ENCODE assay signal across 20 cellular contexts in genomic region chr16:55830658-55831294, GRCh38. TPM values are rescaled to one million over a fixed set of nuclear protein-coding genes. Genes with fewer than 3 reads are reported as not detected.
A peak's percentile ranks its signal among the peaks of the same experiment; 100 is the strongest.
DNase-seq lines count a peak whose midpoint lies in the region; ATAC-seq, FAIRE-seq and TF ChIP-seq lines count a peak whose summit lies in the region.
"Had no signal": no experiment of that assay in that cellular context is flagged by ENCODE, and none has a peak within 500 bp of the region (broad histone marks: within the 10 kb centered on the region; RNA-seq: fewer than 3 reads in every experiment).

No MANE protein-coding gene starts in this region.

- H3K27ac ChIP-seq in A673 (ENCODE audit: low read depth, low read length, poor library complexity, severe bottlenecking) (peak overlapping the region; percentile 46), HepG2 (ENCODE audit: extremely low read length, insufficient read depth, low read length) (no peak overlapping the region), osteoblast (ENCODE audit: low read depth, low read length) (no peak overlapping the region)
- H3K27ac ChIP-seq: C4-2B, HL-60 had no signal

- H3K9me3 ChIP-seq in A673 (ENCODE audit: low read depth, low read length, poor library complexity, severe bottlenecking) (no peaks in the 10 kb centered on the region), Caco-2 (no peaks in the 10 kb centered on the region), HepG2 (ENCODE audit: low read length) (no peaks in the 10 kb centered on the region), osteoblast (ENCODE audit: low read depth, low read length) (no peaks in the 10 kb centered on the region)
- H3K9me3 ChIP-seq: BE2C, HAP-1 had no signal

- intact Hi-C loops in A673 (cut with micrococcal nuclease; ENCODE audit: unreplicated experiment) = no loop called here
- intact Hi-C loops in Caco-2 (cut with micrococcal nuclease; ENCODE audit: unreplicated experiment) = loop anchor here (10.0 kb wide), 1 partner anchor 64 kb away; no protein-coding TSS in a partner anchor
- intact Hi-C loops in HepG2 (cut with micrococcal nuclease; ENCODE audit: unreplicated experiment) = no loop called here

- no peak overlapping the region for H2AFZ ChIP-seq in HepG2 (ENCODE audit: low read length)
- no peak overlapping the region for H2AFZ ChIP-seq in osteoblast (ENCODE audit: low read length)

- H3K27me3 ChIP-seq in A673 (replicated peaks; ENCODE audit: insufficient read depth, low read depth, low read length, poor library complexity) (no peaks in the 10 kb centered on the region), Caco-2 (replicated peaks; ENCODE audit: control insufficient read depth, insufficient read depth, low read length) (no peaks in the 10 kb centered on the region), HepG2 (ENCODE audit: control insufficient read depth in 1 of 2, insufficient read depth in 2 of 2, low read length in 2 of 2) (no peaks in the 10 kb centered on the region), osteoblast (ENCODE audit: insufficient read depth, low read length) (no peaks in the 10 kb centered on the region), H7 (ENCODE audit: control insufficient read depth, insufficient read depth, low read length) (no peaks in the 10 kb centered on the region)
- H3K27me3 ChIP-seq: BE2C had no signal

- in situ Hi-C loops in HepG2 (cut with HindIII; ENCODE audit: extremely low pct_ligation_motif_present, low pct_unique_long_range_greater_than_20kb) = loop anchor here (5.0 kb wide), 1 partner anchor 68 kb away; no protein-coding TSS in a partner anchor

- H3K9ac ChIP-seq in HepG2 (ENCODE audit: insufficient read depth, low read depth, low read length) = no peak overlapping the region

- 82% methylated on average over 6 of the region's 6 CpGs for WGBS in HepG2 (ENCODE audit: low lambda C conversion rate)

- peaks cover 2% of the 10 kb centered on the region for H3K4me1 ChIP-seq in A673 (ENCODE audit: insufficient read depth, low read length, poor library complexity, severe bottlenecking)
- peaks cover 20% of the 10 kb centered on the region for H3K4me1 ChIP-seq in Caco-2
- H3K4me1 ChIP-seq in HepG2 (ENCODE audit: insufficient read depth, low read length) = peaks cover 42% of the 10 kb centered on the region
- no peaks in the 10 kb centered on the region for H3K4me1 ChIP-seq in osteoblast (ENCODE audit: insufficient read depth, low read length)
- H3K4me1 ChIP-seq: BE2C, HAP-1 had no signal

- POLR2A ChIA-PET in A673 (lab: Charles Lee; ENCODE audit: low non-redundant PET) = no interaction called here
- POLR2A ChIA-PET in Caco-2 (lab: Charles Lee) = no interaction called here
- POLR2A ChIA-PET in HepG2 (lab: Yijun Ruan, JAX) = no interaction called here

- BruUV-seq in A673 (replicated peaks; lab: Mats Ljungman, UMichigan) (no TSS peak), Caco-2 (replicated peaks; lab: Mats Ljungman, UMichigan) (no TSS peak), HepG2 (replicated peaks; lab: Mats Ljungman, UMichigan) (no TSS peak)

- H3K9me3 Mint-ChIP-seq in Caco-2 (ENCODE audit: unreplicated experiment) (no peaks in the 10 kb centered on the region), osteocyte (ENCODE audit: unreplicated experiment) (no peaks in the 10 kb centered on the region)
- H3K9me3 Mint-ChIP-seq: CD8-positive, alpha-beta T cell; HFFc6 had no signal

- TF ChIP-seq RAD21 in HepG2 (CRISPR knock-in tag; IDR thresholded peaks at IDR 0.05) = no peak

- H3K4me2 ChIP-seq in HepG2 (ENCODE audit: low read depth, low read length) (0 out of 2 replicates have a peak overlapping the region, but pooled peaks have one; percentile 7), osteoblast (ENCODE audit: insufficient read depth, low read length) (no peak overlapping the region)

- H3K36me3 ChIP-seq in A673 (ENCODE audit: insufficient read depth, low read length, poor library complexity, severe bottlenecking) (peaks cover 22% of the 10 kb centered on the region), Caco-2 (ENCODE audit: control insufficient read depth, insufficient read depth, low read length) (peaks cover 1% of the 10 kb centered on the region; the same call in 1 of the 2 replicates), HepG2 (replicated peaks in 1 of 2; ENCODE audit: control insufficient read depth in 1 of 2, insufficient read depth in 2 of 2, low read length in 2 of 2) (peaks cover 0 to 19% of the 10 kb centered on the region in 2 experiments; a peak in 2 of 5 replicates), osteoblast (ENCODE audit: insufficient read depth, low read length) (no peaks in the 10 kb centered on the region), H7 (replicated peaks; ENCODE audit: control insufficient read depth, insufficient read depth, low read length) (no peaks in the 10 kb centered on the region)
- H3K36me3 ChIP-seq: BE2C, HAP-1 had no signal

- no peaks in the 10 kb centered on the region for H3K79me2 ChIP-seq in HepG2 (ENCODE audit: insufficient read depth, low read length)
- H3K79me2 ChIP-seq in osteoblast (ENCODE audit: insufficient read depth, low read length) = no peaks in the 10 kb centered on the region

- no peak for ATAC-seq in HepG2
- ATAC-seq: CD8-positive, alpha-beta T cell had no signal

- TF ChIP-seq EP300 in HepG2 (IDR thresholded peaks at IDR 0.05; ENCODE audit: low read depth in 2 of 2, low read length in 2 of 2) = no peak
- TF ChIP-seq EP300 in HepG2 (CRISPR knock-in tag; IDR thresholded peaks at IDR 0.05; ENCODE audit: borderline replicate concordance) = no peak

- no peaks in the 10 kb centered on the region for H3K36me3 Mint-ChIP-seq in Caco-2 (ENCODE audit: insufficient read depth, unreplicated experiment)
- no peaks in the 10 kb centered on the region for H3K36me3 Mint-ChIP-seq in osteocyte (ENCODE audit: unreplicated experiment)
- H3K36me3 Mint-ChIP-seq: CD8-positive, alpha-beta T cell had no signal

- no peak for TF ChIP-seq POLR2A in HepG2 (IDR thresholded peaks at IDR 0.05; ENCODE audit: insufficient read depth in 1 of 2, low read depth in 2 of 2, low read length in 2 of 2)

- H3K27ac Mint-ChIP-seq in Caco-2 (ENCODE audit: unreplicated experiment) (peak overlapping the region; percentile 58), osteocyte (ENCODE audit: unreplicated experiment) (no peak overlapping the region)
- H3K27ac Mint-ChIP-seq: CD8-positive, alpha-beta T cell; HFFc6 had no signal

- H4K20me1 ChIP-seq in HepG2 (ENCODE audit: insufficient read depth, low read length) (no peaks in the 10 kb centered on the region), osteoblast (ENCODE audit: insufficient read depth, low read length) (no peaks in the 10 kb centered on the region)

- H3K4me1 Mint-ChIP-seq in Caco-2 (ENCODE audit: low read depth, unreplicated experiment) = peaks cover 36% of the 10 kb centered on the region
- H3K4me1 Mint-ChIP-seq in osteocyte (ENCODE audit: unreplicated experiment) = no peaks in the 10 kb centered on the region

- H3K4me3 ChIP-seq in A673 (ENCODE audit: low read depth, low read length, poor library complexity, severe bottlenecking) = peak overlapping the region; percentile 41
- H3K4me3 ChIP-seq in Caco-2 (ENCODE audit: low read depth, low read length) = no peak overlapping the region
- H3K4me3 ChIP-seq in HepG2 (replicated peaks in 1 of 3; ENCODE audit: insufficient read depth in 1 of 3, low read depth in 2 of 3, low read length in 3 of 3) = no peak overlapping the region
- no peak overlapping the region for H3K4me3 ChIP-seq in osteoblast (ENCODE audit: insufficient read depth, low read length)
- no peak overlapping the region for H3K4me3 ChIP-seq in H7 (ENCODE audit: insufficient read depth, low read depth, low read length)
- H3K4me3 ChIP-seq: HAP-1 had no signal

- FAIRE-seq in HepG2 (lab: Jason Lieb, UNC) = no peak
- FAIRE-seq: A204.1, GM12892 had no signal

- H3K27me3 Mint-ChIP-seq in Caco-2 (ENCODE audit: insufficient read depth, unreplicated experiment) = no peaks in the 10 kb centered on the region
- H3K27me3 Mint-ChIP-seq in osteocyte (ENCODE audit: unreplicated experiment) = no peaks in the 10 kb centered on the region

- CTCF ChIA-PET in A673 (lab: Charles Lee) (interaction anchor here (0.7 kb wide), 1 partner anchor 902 kb away, joined by 4 read pairs; no protein-coding TSS in a partner anchor), Caco-2 (lab: Charles Lee) (no interaction called here), HepG2 (lab: Yijun Ruan, JAX; ENCODE audit: low intra/inter-chr PET ratio, low total read pairs) (no interaction called here)

- H3K4me3 Mint-ChIP-seq in Caco-2 (ENCODE audit: unreplicated experiment) (no peak overlapping the region), osteocyte (ENCODE audit: unreplicated experiment) (no peak overlapping the region)
- H3K4me3 Mint-ChIP-seq: CD8-positive, alpha-beta T cell; HFFc6 had no signal

- DNase-seq in A673 (ENCODE audit: low spot score) (peak; percentile 31), Caco-2 (no peak), HepG2 (ENCODE audit: low spot score) (no peak), osteocyte (ENCODE audit: extremely low spot score, unreplicated experiment) (peak; percentile 46), osteoblast (ENCODE audit: insufficient read length, low spot score, missing footprints) (no peak), H7 (no peak), SIG-M5 (lab: John Stamatoyannopoulos, UW) (no peak)
- DNase-seq: BE2C; CD8-positive, alpha-beta T cell; COR-L47; DND-41; GDM1; GOT3; HFFc6 had no signal

- TF ChIP-seq CTCF in A673 (conservative IDR thresholded peaks at IDR 0.05; ENCODE audit: low read depth, low read length) (no peak), Caco-2 (IDR thresholded peaks at IDR 0.05; ENCODE audit: insufficient read depth in 1 of 2, low read depth in 1 of 2, low read length in 1 of 2, severe bottlenecking in 1 of 2, unreplicated experiment in 1 of 2) (no peak), HepG2 (CRISPR knock-in tag; IDR thresholded peaks at IDR 0.05) (no peak), osteocyte (IDR thresholded peaks at IDR 0.05) (no peak), osteoblast (IDR thresholded peaks at IDR 0.05; ENCODE audit: extremely low read depth, low read depth, low read length) (no peak)

RNA-seq across cellular contexts. Expression of gene CES1, which starts 2.1 kb away (rescaled TPM):
- total RNA-seq in A673 (2021) = 523 and 625 TPM in 2 replicates
- total RNA-seq in Caco-2 (2022) = 74.1 and 97.4 TPM in 2 replicates
- total RNA-seq in HepG2 (2016; rRNA removed; fragmentation: Illumina TruSeq; extraction: Trizol) = 82.8 and 198 TPM in 2 replicates
- 21.6 and 25.6 TPM in 2 replicates for total RNA-seq in HepG2 (2016; cell fraction: cytosol; rRNA removed; fragmentation: Illumina TruSeq; extraction: Trizol; ENCODE audit: low read depth)
- total RNA-seq in HepG2 (2016; cell fraction: insoluble cytoplasmic fraction; rRNA removed; fragmentation: Illumina TruSeq; extraction: Trizol) = 82.8 and 198 TPM in 2 replicates
- 30.5 and 36.0 TPM in 2 replicates for total RNA-seq in HepG2 (2016; cell fraction: membrane; rRNA removed; fragmentation: Illumina TruSeq; extraction: Trizol)
- total RNA-seq in HepG2 (2016; cell fraction: nucleus; rRNA removed; fragmentation: Illumina TruSeq; extraction: Trizol) = 161 and 194 TPM in 2 replicates
- 136 and 243 TPM in 2 replicates for polyA plus RNA-seq in HepG2 (2011; rRNA removed)
- polyA plus RNA-seq in HepG2 (2011; cell fraction: cytosol; rRNA removed) = 113 and 203 TPM in 2 replicates
- 105 and 175 TPM in 2 replicates for polyA plus RNA-seq in HepG2 (2011; cell fraction: nucleus; rRNA removed)
- polyA plus RNA-seq in HepG2 (2012) = 295 and 362 TPM in 2 replicates
- polyA plus RNA-seq in HepG2 (2016; cell fraction: cytosol; fragmentation: Illumina TruSeq; extraction: Trizol; ENCODE audit: low read depth) = 37.4 and 40.2 TPM in 2 replicates
- 108 and 118 TPM in 2 replicates for polyA plus RNA-seq in HepG2 (2016; cell fraction: insoluble cytoplasmic fraction; fragmentation: Illumina TruSeq; extraction: Trizol; ENCODE audit: low read depth)
- 40.5 and 44.8 TPM in 2 replicates for polyA plus RNA-seq in HepG2 (2016; cell fraction: membrane; fragmentation: Illumina TruSeq; extraction: Trizol; ENCODE audit: low read depth)
- polyA plus RNA-seq in HepG2 (2016; cell fraction: nucleus; fragmentation: Illumina TruSeq; extraction: Trizol; ENCODE audit: insufficient read depth, low read depth) = 349 and 393 TPM in 2 replicates
- 16.1 and 76.9 TPM in 2 replicates for polyA minus RNA-seq in HepG2 (2011; rRNA and poly(A)+ RNA removed; ENCODE audit: low replicate concordance)
- polyA minus RNA-seq in HepG2 (2011; cell fraction: cytosol; rRNA and poly(A)+ RNA removed) = 35.3 and 69.1 TPM in 2 replicates
- polyA minus RNA-seq in HepG2 (2011; cell fraction: nucleus; rRNA and poly(A)+ RNA removed) = 31.8 and 60.5 TPM in 2 replicates
- not detected in 2 replicates for total RNA-seq in osteocyte
- 2.9 and 5.6 TPM in 2 replicates for total RNA-seq in osteoblast
- total RNA-seq in H7 (2014; rRNA removed; shearing (Covaris generic)) = 0.44 TPM in 1 of 2 replicates, not detected in the other
- total RNA-seq: CD8-positive, alpha-beta T cell; HFFc6 had no signal

RNA-seq across cellular contexts. Expression of gene CES5A, which starts 44.4 kb away (rescaled TPM):
- total RNA-seq in A673 (2021) = not detected in 2 replicates
- not detected in 2 replicates for total RNA-seq in Caco-2 (2022)
- total RNA-seq in HepG2 (2016; rRNA removed; fragmentation: Illumina TruSeq; extraction: Trizol) = not detected in 2 replicates
- total RNA-seq in HepG2 (2016; cell fraction: cytosol; rRNA removed; fragmentation: Illumina TruSeq; extraction: Trizol; ENCODE audit: low read depth) = not detected in 2 replicates
- not detected in 2 replicates for total RNA-seq in HepG2 (2016; cell fraction: insoluble cytoplasmic fraction; rRNA removed; fragmentation: Illumina TruSeq; extraction: Trizol)
- total RNA-seq in HepG2 (2016; cell fraction: membrane; rRNA removed; fragmentation: Illumina TruSeq; extraction: Trizol) = not detected in 2 replicates
- not detected in 2 replicates for total RNA-seq in HepG2 (2016; cell fraction: nucleus; rRNA removed; fragmentation: Illumina TruSeq; extraction: Trizol)
- polyA plus RNA-seq in HepG2 (2011; rRNA removed) = 0.05 TPM in 1 of 2 replicates, not detected in the other
- 0.04 TPM in 1 of 2 replicates, not detected in the other for polyA plus RNA-seq in HepG2 (2011; cell fraction: cytosol; rRNA removed)
- not detected in 2 replicates for polyA plus RNA-seq in HepG2 (2011; cell fraction: nucleus; rRNA removed)
- polyA plus RNA-seq in HepG2 (2012) = not detected in 2 replicates
- polyA plus RNA-seq in HepG2 (2016; cell fraction: cytosol; fragmentation: Illumina TruSeq; extraction: Trizol; ENCODE audit: low read depth) = not detected in 2 replicates
- polyA plus RNA-seq in HepG2 (2016; cell fraction: insoluble cytoplasmic fraction; fragmentation: Illumina TruSeq; extraction: Trizol; ENCODE audit: low read depth) = not detected in 2 replicates
- polyA plus RNA-seq in HepG2 (2016; cell fraction: membrane; fragmentation: Illumina TruSeq; extraction: Trizol; ENCODE audit: low read depth) = not detected in 2 replicates
- polyA plus RNA-seq in HepG2 (2016; cell fraction: nucleus; fragmentation: Illumina TruSeq; extraction: Trizol; ENCODE audit: insufficient read depth, low read depth) = not detected in 2 replicates
- polyA minus RNA-seq in HepG2 (2011; rRNA and poly(A)+ RNA removed; ENCODE audit: low replicate concordance) = not detected in 2 replicates
- not detected in 2 replicates for polyA minus RNA-seq in HepG2 (2011; cell fraction: cytosol; rRNA and poly(A)+ RNA removed)
- polyA minus RNA-seq in HepG2 (2011; cell fraction: nucleus; rRNA and poly(A)+ RNA removed) = not detected in 2 replicates
- not detected in 2 replicates for total RNA-seq in osteocyte
- not detected in 2 replicates for total RNA-seq in osteoblast
- total RNA-seq in H7 (2014; rRNA removed; shearing (Covaris generic)) = 0.18 TPM in 1 of 2 replicates, not detected in the other
- total RNA-seq: CD8-positive, alpha-beta T cell; HFFc6 had no signal
- polyA plus RNA-seq: AG04450 had no signal

Comparison
In these comparisons a context has a peak if more than half of its experiments do, and no peak if none do; other contexts are left out.
1. DNase-seq: peak in A673 (single experiment) and osteocyte (single experiment); none in Caco-2 (0 of 2), HepG2 (single experiment), osteoblast (single experiment), H7 (single experiment) and SIG-M5 (single experiment).